ENCODE assay signal across 18 cellular contexts in the genomic region with DNA sequence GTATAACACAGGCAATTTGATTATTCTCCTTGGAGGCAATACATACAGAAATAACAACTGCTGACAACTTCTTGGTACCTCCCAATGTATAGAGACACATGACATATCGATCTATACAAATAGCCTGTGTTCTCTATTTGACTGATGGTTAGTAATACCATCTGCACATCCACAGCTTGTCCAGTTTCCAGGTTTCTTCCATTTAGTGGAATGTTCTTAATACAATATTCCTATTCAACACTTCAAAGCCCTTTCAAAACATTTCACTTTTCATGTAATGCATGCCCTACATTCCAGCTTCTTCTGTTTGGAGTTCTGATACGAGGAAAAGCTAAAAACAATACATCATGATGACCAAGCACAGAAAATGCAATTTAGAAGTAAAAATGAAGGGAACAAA.
"Had no signal": no experiment of that assay in that cellular context is flagged by ENCODE, and none has a peak within 500 bp of the region (broad histone marks: within the 10 kb centered on the region; RNA-seq: fewer than 3 reads in every experiment).

No MANE protein-coding gene starts in this region.

- H3K4me3 Mint-ChIP-seq: brain; central memory CD8-positive, alpha-beta T cell; dendritic cell treated with granulocyte-macrophage colony-stimulating factor and Interleukin-4, amounts not matched to agents 40 ng/mL and 50 ng/mL, for 4 days; immature natural killer cell; naive thymus-derived CD8-positive, alpha-beta T cell; stimulated activated memory B cell treated with anti-CD40 and anti-IgM and Interleukin-4, amounts not matched to agents 10 μg/mL and 1 μg/mL and 100 μg/mL, for 72 hours; T-helper 2 cell treated with Interferon-gamma antibody and Interleukin-4, amounts not matched to agents 5 μg/mL and 100 μg/mL, for 36 hours had no signal

- H3K27me3 Mint-ChIP-seq: dendritic cell treated with granulocyte-macrophage colony-stimulating factor and Interleukin-4, amounts not matched to agents 40 ng/mL and 50 ng/mL, for 4 days had no signal

- H3K9me3 ChIP-seq: adrenal gland, lower lobe of right lung, mucosa of descending colon, right atrium auricular region, spleen, transverse colon had no signal

- H3K36me3 ChIP-seq: adrenal gland, lower lobe of right lung, right atrium auricular region, spleen, transverse colon had no signal

- H3K4me1 Mint-ChIP-seq: brain; immature natural killer cell; stimulated activated memory B cell treated with anti-CD40 and anti-IgM and Interleukin-4, amounts not matched to agents 10 μg/mL and 1 μg/mL and 100 μg/mL, for 72 hours had no signal

- H3K27ac Mint-ChIP-seq: activated T-helper 2 cell treated with anti-CD3 and anti-CD28 coated beads, Interferon-gamma antibody, Interleukin-2, Interleukin-4, amounts not matched to agents 10 μg/mL and 5 μg/mL and 100 μg/mL, durations not matched to agents 14 hours and 24 hours and 36 hours; dendritic cell treated with granulocyte-macrophage colony-stimulating factor and Interleukin-4, amounts not matched to agents 40 ng/mL and 50 ng/mL, for 4 days; immature natural killer cell; naive thymus-derived CD8-positive, alpha-beta T cell; stimulated activated memory B cell treated with anti-CD40 and anti-IgM and Interleukin-4, amounts not matched to agents 10 μg/mL and 1 μg/mL and 100 μg/mL, for 72 hours; T-helper 2 cell treated with Interferon-gamma antibody and Interleukin-4, amounts not matched to agents 5 μg/mL and 100 μg/mL, for 36 hours had no signal

- H3K27ac ChIP-seq: lower lobe of right lung, right atrium auricular region, spleen, transverse colon had no signal

- ATAC-seq: activated CD4-positive, CD25-positive, alpha-beta regulatory T cell treated with anti-CD3 and anti-CD28 coated beads, Interleukin-2, amount 50 U/mL, for 24 hours; stimulated activated memory B cell treated with anti-CD40 and anti-IgM and Interleukin-4, amounts not matched to agents 10 μg/mL and 1 μg/mL and 100 μg/mL, for 72 hours had no signal

- H3K4me3 ChIP-seq: adrenal gland, lower lobe of right lung, mucosa of descending colon, right atrium auricular region, spleen, transverse colon had no signal

- H3K27me3 ChIP-seq: adrenal gland, right atrium auricular region, spleen, transverse colon had no signal

- H3K36me3 Mint-ChIP-seq: brain; immature natural killer cell; naive thymus-derived CD8-positive, alpha-beta T cell; stimulated activated memory B cell treated with anti-CD40 and anti-IgM and Interleukin-4, amounts not matched to agents 10 μg/mL and 1 μg/mL and 100 μg/mL, for 72 hours had no signal

- H3K9me3 Mint-ChIP-seq: activated T-helper 2 cell treated with anti-CD3 and anti-CD28 coated beads, Interferon-gamma antibody, Interleukin-2, Interleukin-4, amounts not matched to agents 10 μg/mL and 5 μg/mL and 100 μg/mL, durations not matched to agents 14 hours and 24 hours and 36 hours; central memory CD8-positive, alpha-beta T cell; dendritic cell treated with granulocyte-macrophage colony-stimulating factor and Interleukin-4, amounts not matched to agents 40 ng/mL and 50 ng/mL, for 4 days; immature natural killer cell; stimulated activated memory B cell treated with anti-CD40 and anti-IgM and Interleukin-4, amounts not matched to agents 10 μg/mL and 1 μg/mL and 100 μg/mL, for 72 hours; T-helper 2 cell treated with Interferon-gamma antibody and Interleukin-4, amounts not matched to agents 5 μg/mL and 100 μg/mL, for 36 hours had no signal

- DNase-seq: activated naive CD4-positive, alpha-beta T cell treated with anti-CD3 and anti-CD28 coated beads, Interleukin-2, amount 50 U/mL, for 16 hours; glutamatergic neuron; immature natural killer cell; lower lobe of right lung; naive thymus-derived CD8-positive, alpha-beta T cell; spleen; stimulated activated CD4-positive, alpha-beta T cell treated with anti-CD3 and anti-CD28 coated beads, Interleukin-1b, Interleukin-23, amount 100 ng/mL, for 48 hours had no signal
